ENCODE assay signal across 19 cellular contexts in the genomic region with DNA sequence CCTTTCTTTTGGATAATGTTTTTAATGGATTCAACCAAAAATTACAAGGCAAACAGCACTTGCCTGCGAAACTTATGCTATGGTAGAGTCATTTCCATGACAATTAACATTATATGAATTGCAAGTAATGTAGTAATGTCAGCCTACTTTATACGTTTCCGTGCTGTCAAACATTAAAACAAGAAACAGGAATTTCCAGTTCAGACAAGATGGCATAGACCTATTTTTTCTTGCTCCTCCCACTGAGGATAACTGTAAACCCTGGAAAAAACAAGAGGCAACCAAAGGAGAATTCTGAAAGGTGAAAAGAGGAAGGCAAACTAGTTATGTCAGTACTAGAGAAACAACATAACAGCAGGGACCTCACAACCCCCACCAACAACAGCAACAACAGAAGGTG.
"Had no signal": no experiment of that assay in that cellular context is flagged by ENCODE, and none has a peak within 500 bp of the region (broad histone marks: within the 10 kb centered on the region; RNA-seq: fewer than 3 reads in every experiment).

No MANE protein-coding gene starts in this region.

- H3K4me1 ChIP-seq: breast epithelium, uterus had no signal

- H3K9me3 ChIP-seq: breast epithelium, esophagus muscularis mucosa, gastroesophageal sphincter, heart left ventricle, tibial nerve, uterus had no signal

- ATAC-seq: activated T-cell treated with anti-CD3 and anti-CD28 coated beads, Interleukin-2, amount 50 U/mL, for 4 hours; gastroesophageal sphincter; heart left ventricle; left ventricle myocardium superior; naive thymus-derived CD8-positive, alpha-beta T cell had no signal

- FAIRE-seq: astrocyte, endometrium had no signal

- DNase-seq: activated CD4-positive, alpha-beta T cell treated with anti-CD3 and anti-CD28 coated beads, Interleukin-2, amount 50 U/mL, for 1 hour; activated CD4-positive, CD25-positive, alpha-beta regulatory T cell treated with anti-CD3 and anti-CD28 coated beads, Interleukin-2, amount 50 U/mL, for 72 hours; activated CD8-positive, alpha-beta memory T cell treated with anti-CD3 and anti-CD28 coated beads, Interleukin-2, amount 50 U/mL, for 4 hours; activated naive CD4-positive, alpha-beta T cell treated with anti-CD3 and anti-CD28 coated beads, Interleukin-2, amount 10 ng/mL, durations not matched to agents 7 days and 5 days; activated T-cell treated with anti-CD3 and anti-CD28 coated beads, Interleukin-2, amount 50 U/mL, for 4 hours; cerebellar nuclear complex; cortex of kidney; heart left ventricle; left ventricle myocardium superior; mesenchymal stem cell; naive thymus-derived CD8-positive, alpha-beta T cell; T1000; uterus had no signal

- H3K27ac ChIP-seq: breast epithelium, esophagus muscularis mucosa, gastroesophageal sphincter, heart left ventricle, tibial nerve, uterus had no signal

- H3K27me3 ChIP-seq: breast epithelium, esophagus muscularis mucosa, gastroesophageal sphincter, heart left ventricle, tibial nerve, uterus had no signal

- H3K4me3 ChIP-seq: breast epithelium, esophagus muscularis mucosa, gastroesophageal sphincter, heart left ventricle, tibial nerve, uterus had no signal

- H3K36me3 ChIP-seq: breast epithelium, uterus had no signal
